Comparison of ENCODE assay signal across 12 cellular contexts in the genomic region with DNA sequence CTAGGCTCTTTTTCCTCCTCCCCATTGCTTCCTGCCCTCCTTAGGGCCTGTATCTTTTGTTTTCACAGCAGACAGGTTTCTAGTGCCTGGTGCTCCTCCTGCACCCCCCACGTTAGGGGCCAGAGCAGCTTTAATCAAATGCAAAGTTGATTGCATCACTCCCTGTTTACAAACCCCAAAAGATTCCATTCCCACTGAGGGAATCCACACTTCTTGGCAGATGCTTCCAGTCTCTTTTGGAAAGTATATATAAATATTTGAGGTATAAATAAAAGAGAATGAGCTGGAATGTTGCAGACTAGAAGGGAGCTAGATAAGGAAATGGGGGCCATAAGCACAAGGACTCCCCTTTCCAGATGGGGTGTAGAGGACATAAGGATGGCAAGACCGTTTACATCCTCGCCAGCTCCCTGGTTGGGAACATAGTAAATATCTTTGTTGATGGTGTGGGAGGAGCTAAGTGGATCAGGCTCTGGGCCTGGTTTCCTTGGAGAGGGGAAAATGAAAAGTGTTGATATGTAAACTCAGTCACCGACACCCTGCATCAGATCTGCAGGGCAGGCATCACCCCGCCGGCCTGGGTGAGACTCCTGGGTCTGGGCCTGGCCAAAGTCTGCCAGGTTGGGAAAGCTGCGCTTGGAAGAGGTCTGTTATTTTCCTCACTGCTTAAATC. TPM values are rescaled to one million over a fixed set of nuclear protein-coding genes. Genes with fewer than 3 reads are reported as not detected.
DNase-seq lines count a peak whose midpoint lies in the region; ATAC-seq, FAIRE-seq and TF ChIP-seq lines count a peak whose summit lies in the region.
"Had no signal": no experiment of that assay in that cellular context is flagged by ENCODE, and none has a peak within 500 bp of the region (broad histone marks: within the 10 kb centered on the region; RNA-seq: fewer than 3 reads in every experiment).

No MANE protein-coding gene starts in this region.

- no peak for TF ChIP-seq POLR2A in Peyer's patch (IDR thresholded peaks at IDR 0.05)
- no peak for TF ChIP-seq POLR2A in testis (IDR thresholded peaks at IDR 0.05)

- H3K27ac ChIP-seq in Peyer's patch (peak overlapping the region in 3 of 4 donors; percentile 47 to 76 (median 60)), pancreas (peak overlapping the region; percentile 61 to 89 (median 78)), testis (no peak overlapping the region)

- H3K27me3 ChIP-seq in Peyer's patch (no peaks in the 10 kb centered on the region), pancreas (no peaks in the 10 kb centered on the region), testis (no peaks in the 10 kb centered on the region)

- H3K4me3 ChIP-seq in Peyer's patch (no peak overlapping the region), pancreas (no peak overlapping the region), testis (no peak overlapping the region)
- H3K4me3 ChIP-seq: mucosa of descending colon had no signal

- H3K9me3 ChIP-seq in Peyer's patch (no peaks in the 10 kb centered on the region), pancreas (no peaks in the 10 kb centered on the region), testis (no peaks in the 10 kb centered on the region)
- H3K9me3 ChIP-seq: mucosa of descending colon had no signal

- intact Hi-C loops in pancreas (cut with DNase I) (no loop called here), testis (cut with DNase I; ENCODE audit: low total_unique reads) (no loop called here)

- DNase-seq in D341Med (ENCODE audit: low spot score) = peak; percentile 29
- no peak for DNase-seq in Peyer's patch
- peak; percentile 28 for DNase-seq in fibroblast of the conjunctiva (ENCODE audit: low read depth)
- peak in 4 of 6 donors; percentile 64 to 67 (median 65) for DNase-seq in pancreas
- no peak for DNase-seq in NCI-H2107 treated with DMSO at 0.1 percent for 48 hours (lab: John Stamatoyannopoulos, UW; ENCODE audit: unreplicated experiment)
- DNase-seq in testis = no peak
- DNase-seq in DMS53 treated with DMSO at 0.1 percent for 48 hours (lab: John Stamatoyannopoulos, UW; ENCODE audit: unreplicated experiment) = no peak
- DNase-seq: CD8-positive, alpha-beta T cell; cerebellar nuclear complex; NCI-H187 treated with DMSO at 0.1 percent for 48 hours had no signal

- ATAC-seq in pancreas = peak; percentile 19 to 28 (median 22)
- ATAC-seq in GM19328 (IDR thresholded peaks at IDR 0.05; ENCODE audit: unreplicated experiment) = no peak
- ATAC-seq: CD8-positive, alpha-beta T cell; mucosa of descending colon had no signal

- 29 to 34% methylated on average over 7 of the region's 7 CpGs for WGBS in pancreas, 2 donors
- WGBS in testis, 2 donors = 63 to 68% methylated on average over 7 of the region's 7 CpGs

- FAIRE-seq in pancreas (lab: Jason Lieb, UNC) = no peak

- H3K4me1 ChIP-seq in Peyer's patch = peaks cover 0 to 12% (median 2%) of the 10 kb centered on the region in 4 donors
- H3K4me1 ChIP-seq in pancreas = peaks cover 33 to 40% (median 36%) of the 10 kb centered on the region in 3 donors
- peaks cover 12% of the 10 kb centered on the region for H3K4me1 ChIP-seq in testis

- TF ChIP-seq CTCF in Peyer's patch (IDR thresholded peaks at IDR 0.05) = no peak
- TF ChIP-seq CTCF in pancreas (IDR thresholded peaks at IDR 0.05) = no peak
- TF ChIP-seq CTCF in testis (IDR thresholded peaks at IDR 0.05) = no peak

- peaks cover 0 to 14% (median 0%) of the 10 kb centered on the region in 3 donors for H3K36me3 ChIP-seq in Peyer's patch
- no peaks in the 10 kb centered on the region for H3K36me3 ChIP-seq in pancreas
- no peaks in the 10 kb centered on the region for H3K36me3 ChIP-seq in testis (ENCODE audit: low read depth, missing control alignments)

RNA-seq across cellular contexts. Expression of gene RARRES2, which starts 6.2 kb away (rescaled TPM):
- total RNA-seq in Peyer's patch (10 to 100 TPM; 21.5 to 99.9 (median 27.1) TPM), pancreas (100 to 1,000 TPM; 125 to 408 (median 236) TPM), testis (10 to 100 TPM; 21.1 to 58.8 TPM)
- polyA plus RNA-seq in pancreas (100 to 1,000 TPM; 184 to 246 TPM), testis (ENCODE audit: insufficient read depth, low read depth, low replicate concordance) (93.7 TPM)
- total RNA-seq: CD8-positive, alpha-beta T cell had no signal

RNA-seq across cellular contexts. Expression of gene ACTR3C, which starts 11.9 kb away (rescaled TPM):
- total RNA-seq in Peyer's patch (10 to 100 TPM; 34.5 to 70.4 (median 56.8) TPM), pancreas (10 to 100 TPM; 12.3 to 26.5 (median 17.7) TPM), testis (10 to 100 TPM in 1 of 2 donors, 1 to 10 TPM in 1; 6.1 to 13.0 TPM)
- polyA plus RNA-seq in pancreas (10 to 100 TPM in 1 of 2 donors, 1 to 10 TPM in 1; 9.0 to 10.9 TPM), testis (ENCODE audit: insufficient read depth, low read depth, low replicate concordance) (12.2 TPM)

RNA-seq across cellular contexts. Expression of gene LRRC61, which starts 12.1 kb away (rescaled TPM):
- total RNA-seq in Peyer's patch (10 to 100 TPM; 19.3 to 22.1 (median 20.0) TPM), pancreas (10 to 100 TPM in 1 of 6 donors, 1 to 10 TPM in 5; 7.1 to 10.3 (median 8.8) TPM), testis (10 to 100 TPM; 18.4 to 35.4 TPM)
- polyA plus RNA-seq in pancreas (10 to 100 TPM in 1 of 2 donors, 1 to 10 TPM in 1; 7.1 to 11.2 TPM), testis (ENCODE audit: insufficient read depth, low read depth, low replicate concordance) (16.7 TPM)

RNA-seq across cellular contexts. Expression of gene REPIN1, which starts 33.4 kb away (rescaled TPM):
- total RNA-seq in Peyer's patch (100 to 1,000 TPM; 138 to 209 (median 159) TPM), pancreas (10 to 100 TPM; 48.1 to 76.3 (median 63.2) TPM), testis (10 to 100 TPM; 59.1 to 73.9 TPM)
- polyA plus RNA-seq in pancreas (10 to 100 TPM; 57.5 to 78.8 TPM), testis (ENCODE audit: insufficient read depth, low read depth, low replicate concordance) (45.4 TPM)

RNA-seq across cellular contexts. Expression of gene ZNF775, which starts 43.9 kb away (rescaled TPM):
- total RNA-seq in Peyer's patch (1 to 10 TPM; 1.7 to 2.8 (median 2.5) TPM), pancreas (1 to 10 TPM; 2.0 to 3.9 (median 2.8) TPM), testis (10 to 100 TPM; 11.0 to 14.1 TPM)
- polyA plus RNA-seq in pancreas (1 to 10 TPM; 3.2 to 7.4 TPM), testis (ENCODE audit: insufficient read depth, low read depth, low replicate concordance) (5.2 TPM)

Comparison
In these comparisons a context has a peak if more than half of its experiments do, and no peak if none do; other contexts are left out.
1. DNase-seq: peak in D341Med (single experiment), fibroblast of the conjunctiva (single experiment) and pancreas (4 of 6); none in Peyer's patch (0 of 3), NCI-H2107 treated with DMSO at 0.1 percent for 48 hours (single experiment), testis (single experiment) and DMS53 treated with DMSO at 0.1 percent for 48 hours (single experiment).
2. H3K27ac ChIP-seq: peak in Peyer's patch (3 of 4) and pancreas (4 of 4); none in testis (0 of 2).